In genomic region chr10:62076872-62077271, GRCh38 we compare ENCODE assay signal across 8 cellular contexts.
DNase-seq lines count a peak whose midpoint lies in the region; ATAC-seq and TF ChIP-seq lines count a peak whose summit lies in the region.

No MANE protein-coding gene starts in this region.

- H3K36me3 ChIP-seq in GM23248 (ENCODE audit: low read depth) (peaks cover 53% of the 10 kb centered on the region), fibroblast of lung (ENCODE audit: control insufficient read depth, insufficient read depth, low read length) (peaks cover 23% of the 10 kb centered on the region), sigmoid colon (peaks cover 5 to 44% (median 10%) of the 10 kb centered on the region in 4 donors)

- H2AFZ ChIP-seq in GM23248 (no peak overlapping the region), fibroblast of lung (ENCODE audit: low read length) (no peak overlapping the region)

- intact Hi-C loops in sigmoid colon (cut with DNase I) = no loop called here

- no peaks in the 10 kb centered on the region for H3K9me3 ChIP-seq in GM23248 (ENCODE audit: low read depth)
- H3K9me3 ChIP-seq in fibroblast of lung (ENCODE audit: control insufficient read depth, insufficient read depth, low read depth, low read length) = no peaks in the 10 kb centered on the region
- H3K9me3 ChIP-seq in sigmoid colon = no peaks in the 10 kb centered on the region

- no peak for TF ChIP-seq CTCF in fibroblast of lung (conservative IDR thresholded peaks at IDR 0.05 in 1 of 2, IDR thresholded peaks at IDR 0.05 in 1 of 2; ENCODE audit: low read depth in 1 of 2, low read length in 2 of 2)
- no peak for TF ChIP-seq CTCF in sigmoid colon (IDR thresholded peaks at IDR 0.05)

- in situ Hi-C loops in GM23248 (cut with MboI) = no loop called here

- H3K9me2 ChIP-seq in GM23248 (ENCODE audit: insufficient read depth) = no peaks in the 10 kb centered on the region

- H3K4me2 ChIP-seq in GM23248 (ENCODE audit: unreplicated experiment) = peak overlapping the region; percentile 50
- peak overlapping the region; percentile 36 for H3K4me2 ChIP-seq in fibroblast of lung (ENCODE audit: extremely low read depth, insufficient read depth, low read length)

- DNase-seq in GM23248 (peak; percentile 88), fibroblast of lung (ENCODE audit: low read depth in 2 of 2) (peak; percentile 69 to 93), sigmoid colon (no peak), NCI-H2171 treated with DMSO at 0.1 percent for 48 hours (lab: John Stamatoyannopoulos, UW) (no peak), NCI-H524 (lab: John Stamatoyannopoulos, UW) (no peak)

- peaks cover 91% of the 10 kb centered on the region for H3K79me2 ChIP-seq in GM23248 (ENCODE audit: insufficient read depth)
- H3K79me2 ChIP-seq in fibroblast of lung (ENCODE audit: control insufficient read depth, insufficient read depth, low read length) = peaks cover 92% of the 10 kb centered on the region

- 0 to 3% methylated on average over 2 of the region's 2 CpGs for WGBS in GM23248 (ENCODE audit: low coverage in 1 of 2, low lambda C conversion rate in 2 of 2, missing lambda C conversion rate in 2 of 2), 2 experiments
- WGBS in sigmoid colon, 2 donors = 73 to 75% methylated on average over 2 of the region's 2 CpGs

- peaks cover 95% of the 10 kb centered on the region for H3F3A ChIP-seq in GM23248 (ENCODE audit: insufficient read depth)

- no peak for TF ChIP-seq EP300 in sigmoid colon (IDR thresholded peaks at IDR 0.05)

- H3K27ac ChIP-seq in GM23248 (peak overlapping the region; percentile 71), fibroblast of lung (ENCODE audit: insufficient read depth, low read length) (peak overlapping the region; percentile 55), sigmoid colon (peak overlapping the region; percentile 51 to 84 (median 78))

- H3K9ac ChIP-seq in GM23248 = peak overlapping the region; percentile 36; the same call in 1 of the 2 replicates
- H3K9ac ChIP-seq in fibroblast of lung (ENCODE audit: insufficient read depth, low read length) = no peak overlapping the region

- H4K20me1 ChIP-seq in GM23248 (ENCODE audit: insufficient read depth) (no peaks in the 10 kb centered on the region), fibroblast of lung (ENCODE audit: control insufficient read depth, extremely low read depth, insufficient read depth, low read length) (no peaks in the 10 kb centered on the region)

- no peak for TF ChIP-seq POLR2A in sigmoid colon (IDR thresholded peaks at IDR 0.05)

- H3K4me3 ChIP-seq in GM23248 = peak overlapping the region; percentile 21
- no peak overlapping the region for H3K4me3 ChIP-seq in fibroblast of lung (replicated peaks in 1 of 4; ENCODE audit: control extremely low read depth in 1 of 4, insufficient read depth in 1 of 4, low read depth in 3 of 4, low read length in 4 of 4)
- H3K4me3 ChIP-seq in sigmoid colon = no peak overlapping the region

- H3K27me3 ChIP-seq in GM23248 (replicated peaks; ENCODE audit: insufficient read depth) (no peaks in the 10 kb centered on the region), fibroblast of lung (ENCODE audit: control insufficient read depth, insufficient read depth, low read length) (no peaks in the 10 kb centered on the region), sigmoid colon (no peaks in the 10 kb centered on the region)

- peak; percentile 73 for ATAC-seq in SK-N-SH treated with all-trans-retinoic acid at 6 μM for 48 hours
- ATAC-seq in HG02759 (IDR thresholded peaks at IDR 0.05; ENCODE audit: unreplicated experiment) = no peak
- ATAC-seq in GM18867 (IDR thresholded peaks at IDR 0.05; ENCODE audit: unreplicated experiment) = no peak

- peaks cover 79% of the 10 kb centered on the region for H3K4me1 ChIP-seq in GM23248 (ENCODE audit: insufficient read depth)
- peaks cover 51% of the 10 kb centered on the region for H3K4me1 ChIP-seq in fibroblast of lung (ENCODE audit: control insufficient read depth, extremely low read depth, insufficient read depth, low read length)
- peaks cover 0 to 96% (median 80%) of the 10 kb centered on the region in 4 donors for H3K4me1 ChIP-seq in sigmoid colon

TF ChIP-seq in SK-N-SH treated with all-trans-retinoic acid at 6 μM for 48 hours, 23 proteins besides CTCF, POLR2A, EP300 and RAD21:
- TF ChIP-seq ISL1 (CRISPR knock-in tag; IDR thresholded peaks at IDR 0.05) (peak; percentile 48), ZNF70 (CRISPR knock-in tag; IDR thresholded peaks at IDR 0.05) (no peak), GLIS3 (CRISPR knock-in tag; IDR thresholded peaks at IDR 0.05) (0 out of 2 replicates have a peak, but pooled peaks have one; percentile 34), ZFP3 (CRISPR knock-in tag; IDR thresholded peaks at IDR 0.05) (peak; percentile 54; the same call in 1 of the 2 replicates)

Comparison
In these comparisons a context has a peak if more than half of its experiments do, and no peak if none do; other contexts are left out.
1. DNase-seq: peak in GM23248 (single experiment) and fibroblast of lung (2 of 2); none in sigmoid colon (single experiment), NCI-H2171 treated with DMSO at 0.1 percent for 48 hours (single experiment) and NCI-H524 (0 of 2).
2. Peak in every context shown above with its lines, with median percentiles within 50 percentile points of each other: H3K27ac ChIP-seq.